ENCODE assay signal across 10 cellular contexts in the genomic region with DNA sequence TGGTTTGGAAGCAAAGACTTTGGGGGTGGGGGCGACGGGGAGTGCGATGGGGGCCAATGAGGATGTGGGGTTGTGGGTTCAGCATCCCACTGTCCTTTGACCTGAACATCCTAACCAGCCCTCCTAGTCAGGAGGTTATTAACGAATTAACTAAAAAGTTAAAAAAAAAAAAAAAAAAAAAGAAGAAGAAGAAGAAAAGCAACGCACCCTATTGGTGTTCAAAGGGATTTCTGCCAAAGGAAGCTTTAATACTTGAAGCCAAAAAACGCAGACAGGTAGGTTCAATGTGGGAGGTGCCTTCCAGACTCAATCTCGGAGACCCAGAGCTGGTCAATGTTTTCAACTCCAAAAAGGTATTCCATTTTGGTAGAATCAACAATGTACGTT. TPM values are rescaled to one million over a fixed set of nuclear protein-coding genes. Genes with fewer than 3 reads are reported as not detected.
DNase-seq lines count a peak whose midpoint lies in the region; ATAC-seq, FAIRE-seq and TF ChIP-seq lines count a peak whose summit lies in the region.
"Had no signal": no experiment of that assay in that cellular context is flagged by ENCODE, and none has a peak within 500 bp of the region (broad histone marks: within the 10 kb centered on the region; RNA-seq: fewer than 3 reads in every experiment).

No MANE protein-coding gene starts in this region.

- H3K27ac ChIP-seq in A549 (no peak overlapping the region), K562 (ENCODE audit: extremely low read depth, low read depth, low read length) (no peak overlapping the region), muscle layer of duodenum (ENCODE audit: low read length) (no peak overlapping the region)

- in situ Hi-C loops in K562 (cut with MboI) = no loop called here

- no peak for TF ChIP-seq EP300 in A549 (IDR thresholded peaks at IDR 0.05)
- TF ChIP-seq EP300 in K562 (IDR thresholded peaks at IDR 0.05; ENCODE audit: low read length) = no peak

- H3K9ac ChIP-seq in K562 (ENCODE audit: insufficient read depth in 1 of 2, low read depth in 2 of 2, low read length in 2 of 2) = no peak overlapping the region

- H3K4me2 ChIP-seq in A549 = peak overlapping the region; percentile 88
- H3K4me2 ChIP-seq in K562 (ENCODE audit: insufficient read depth, low read length) = no peak overlapping the region

- no peaks in the 10 kb centered on the region for H3K4me1 ChIP-seq in A549
- peaks cover 0 to 16% of the 10 kb centered on the region in 2 experiments; a peak in 1 of 5 replicates for H3K4me1 ChIP-seq in K562 (replicated peaks in 1 of 2; ENCODE audit: control insufficient read depth in 2 of 2, insufficient read depth in 2 of 2, low read length in 2 of 2)
- peaks cover 0 to 15% of the 10 kb centered on the region in 2 donors for H3K4me1 ChIP-seq in muscle layer of duodenum (ENCODE audit: control insufficient read depth in 1 of 2, insufficient read depth in 2 of 2, low read length in 2 of 2)

- intact Hi-C loops in K562 (cut with micrococcal nuclease) = no loop called here
- intact Hi-C loops in head of caudate nucleus (cut with DNase I) = no loop called here

- WGBS in A549 (ENCODE audit: missing lambda C conversion rate) = 17% methylated on average over 6 of the region's 8 CpGs
- WGBS in K562 (ENCODE audit: insufficient coverage, low coverage, missing lambda C conversion rate) = 2% methylated on average over 8 of the region's 8 CpGs

- POLR2A ChIA-PET in A549 (lab: Yijun Ruan, JAX) (no interaction called here), K562 (lab: Yijun Ruan, JAX) (interaction anchor here (1.2 kb wide), 1 partner anchor 37 kb away, joined by 3 read pairs; no protein-coding TSS in a partner anchor)

- H3K36me3 ChIP-seq in K562 (ENCODE audit: control insufficient read depth, insufficient read depth, low read length) (no peaks in the 10 kb centered on the region), muscle layer of duodenum (ENCODE audit: control insufficient read depth in 1 of 2, insufficient read depth in 2 of 2, low read length in 2 of 2) (no peaks in the 10 kb centered on the region)

- no peaks in the 10 kb centered on the region for H3K79me2 ChIP-seq in K562 (ENCODE audit: control insufficient read depth, insufficient read depth, low read length)

- DNase-seq in A549 (ENCODE audit: low read depth in 1 of 2, low spot score in 1 of 2) (no peak), K562 (ENCODE audit: extremely low read depth in 1 of 4, low spot score in 3 of 4) (no peak), NCI-H1417 treated with DMSO at 0.1 percent for 48 hours (lab: John Stamatoyannopoulos, UW) (no peak), head of caudate nucleus (no peak), NCI-H1930 (lab: John Stamatoyannopoulos, UW) (no peak)
- DNase-seq: activated CD4-positive, alpha-beta memory T cell treated with anti-CD3 and anti-CD28 coated beads, Interleukin-2, amount 10 ng/mL, durations not matched to agents 7 days and 5 days; NCI-H82 had no signal

- TF ChIP-seq RAD21 in A549 (conservative IDR thresholded peaks at IDR 0.05 in 1 of 2, IDR thresholded peaks at IDR 0.05 in 1 of 2) (no peak), K562 (CRISPR knock-in tag; conservative IDR thresholded peaks at IDR 0.05 in 1 of 2, IDR thresholded peaks at IDR 0.05 in 1 of 2) (no peak)

- H2AFZ ChIP-seq in K562 (ENCODE audit: low read depth, low read length) = no peak overlapping the region

- H3K9me1 ChIP-seq in K562 (ENCODE audit: control insufficient read depth, insufficient read depth, low read length) = no peaks in the 10 kb centered on the region

- no peaks in the 10 kb centered on the region for H3K9me3 ChIP-seq in A549
- no peaks in the 10 kb centered on the region for H3K9me3 ChIP-seq in K562 (replicated peaks; ENCODE audit: control insufficient read depth, insufficient read depth, low read depth, low read length)
- H3K9me3 ChIP-seq in muscle layer of duodenum (ENCODE audit: control insufficient read depth in 1 of 2, low read length in 2 of 2) = no peaks in the 10 kb centered on the region

- TF ChIP-seq POLR2A in A549 (IDR thresholded peaks at IDR 0.05; ENCODE audit: low read length) (no peak), K562 (conservative IDR thresholded peaks at IDR 0.05) (no peak)

- CTCF ChIA-PET in A549 (lab: Yijun Ruan, JAX) (interaction anchor here (0.6 to 2.5 kb wide), 3 partner anchors 18 to 23 kb away, joined by 3 to 9 read pairs (median 4); no protein-coding TSS in a partner anchor), K562 (lab: Yijun Ruan, JAX; ENCODE audit: low intra/inter-chr PET ratio) (no interaction called here)

- peak overlapping the region; percentile 46; the same call in 2 of the 3 replicates for H3K4me3 ChIP-seq in A549
- H3K4me3 ChIP-seq in K562 = no peak overlapping the region
- H3K4me3 ChIP-seq in muscle layer of duodenum (ENCODE audit: low read depth in 1 of 2, low read length in 2 of 2) = peak overlapping the region; percentile 42 to 59

- peaks cover 42 to 55% of the 10 kb centered on the region in 2 experiments; a peak in 4 of 5 replicates for H3K27me3 ChIP-seq in K562 (ENCODE audit: control insufficient read depth in 2 of 2, insufficient read depth in 2 of 2, low read length in 2 of 2)
- peaks cover 23% of the 10 kb centered on the region for H3K27me3 ChIP-seq in muscle layer of duodenum (ENCODE audit: low read depth, low read length)

- no peak for TF ChIP-seq CTCF in A549 (IDR thresholded peaks at IDR 0.05)
- TF ChIP-seq CTCF in GM12874 (IDR thresholded peaks at IDR 0.05; ENCODE audit: insufficient read depth, low read depth, low read length) = peak; percentile 30
- no peak; a peak in 1 of 6 replicates for TF ChIP-seq CTCF in K562 (IDR thresholded peaks at IDR 0.05 in 2 of 3, conservative IDR thresholded peaks at IDR 0.05 in 1 of 3; ENCODE audit: insufficient read depth in 2 of 3, low read depth in 1 of 3, low read length in 3 of 3)

- H4K20me1 ChIP-seq in K562 (replicated peaks; ENCODE audit: control insufficient read depth, insufficient read depth, low read length) = no peaks in the 10 kb centered on the region

- no peak for FAIRE-seq in A549 (lab: Jason Lieb, UNC)
- no peak for FAIRE-seq in K562 (lab: Jason Lieb, UNC)

- no TSS peak for BruUV-seq in K562 (replicated peaks; lab: Mats Ljungman, UMichigan)

- ATAC-seq in A549 (no peak), K562 (peak; percentile 33; the same call in 1 of the 3 replicates), GM18870 (IDR thresholded peaks at IDR 0.05; ENCODE audit: unreplicated experiment) (no peak)

TF ChIP-seq in A549, 52 proteins besides CTCF, POLR2A, EP300 and RAD21 (continues in another document):
- TF ChIP-seq ZFP36 (IDR thresholded peaks at IDR 0.05; ENCODE audit: borderline replicate concordance, partially characterized antibody) (no peak), HEYL (CRISPR knock-in tag; IDR thresholded peaks at IDR 0.05) (no peak)

TF ChIP-seq in K562, 482 proteins besides CTCF, POLR2A, EP300 and RAD21 (continues in another document):
- TF ChIP-seq MCM2 (IDR thresholded peaks at IDR 0.05; ENCODE audit: low read depth) = no peak

RNA-seq across cellular contexts. Expression of a gene that starts 2.2 kb away (rescaled TPM):
- polyA plus RNA-seq in A549 (2011; rRNA removed) (0.01 and 0.04 TPM in 2 replicates), A549 (2017; fragmentation: RNase III; extraction: RNeasy Plus Mini Kit Qiagen cat#74134 plus additional on column Dnase treatment) (0.04 to 0.08 TPM (median 0.07 TPM) in 3 replicates), K562 (2011; rRNA removed) (not detected in 2 replicates), K562 (2014; fragmentation: Illumina TruSeq; extraction: Trizol) (not detected in 2 replicates), K562 (2014; fragmentation: Nextera tagmentation; extraction: Ambion mirVana) (not detected), K562 (2014; rRNA removed) (not detected in 2 replicates)
- 0.01 TPM in 2 replicates for polyA plus RNA-seq in A549 (2012; cell fraction: cytosol; rRNA removed)
- not detected in 2 replicates for polyA plus RNA-seq in A549 (2012; cell fraction: nucleus; rRNA removed)
- not detected in 2 replicates for polyA minus RNA-seq in A549 (2011; rRNA and poly(A)+ RNA removed)
- total RNA-seq in K562 (2011; cell fraction: chromatin; rRNA removed; ENCODE audit: low replicate concordance) = not detected in 2 replicates
- not detected in 2 replicates for total RNA-seq in K562 (2011; cell fraction: nucleolus; rRNA removed)
- total RNA-seq in K562 (2011; cell fraction: nucleoplasm; rRNA removed) = not detected in 2 replicates
- total RNA-seq in K562 (2014; rRNA removed) (not detected in 2 replicates), K562 (2014; rRNA removed; fragmentation: Illumina TruSeq; extraction: Trizol) (not detected in 2 replicates), K562 (2015; rRNA removed; fragmentation: Illumina TruSeq; extraction: Trizol) (not detected in 2 replicates), K562 (2021) (not detected in 2 replicates)
- not detected in 2 replicates for polyA plus RNA-seq in K562 (2011; cell fraction: cytosol; rRNA removed)
- not detected in 2 replicates for polyA plus RNA-seq in K562 (2011; cell fraction: nucleus; rRNA removed)
- 0.01 TPM in 1 of 2 replicates, not detected in the other for polyA plus RNA-seq in K562 (2012)
- polyA minus RNA-seq in K562 (2011; rRNA and poly(A)+ RNA removed) = not detected in 2 replicates
- polyA minus RNA-seq in K562 (2011; cell fraction: cytosol; rRNA and poly(A)+ RNA removed) = not detected in 2 replicates
- polyA minus RNA-seq in K562 (2011; cell fraction: nucleus; rRNA and poly(A)+ RNA removed) = not detected in 2 replicates

RNA-seq across cellular contexts. Expression of a gene that starts 56.0 kb away (rescaled TPM):
- polyA plus RNA-seq in A549 (2011; rRNA removed) (9.8 and 10.2 TPM in 2 replicates), A549 (2017; fragmentation: RNase III; extraction: RNeasy Plus Mini Kit Qiagen cat#74134 plus additional on column Dnase treatment) (11.8 to 12.8 TPM (median 11.9 TPM) in 3 replicates), K562 (2011; rRNA removed) (5.3 and 9.9 TPM in 2 replicates), K562 (2014; fragmentation: Illumina TruSeq; extraction: Trizol) (13.4 and 14.9 TPM in 2 replicates), K562 (2014; fragmentation: Nextera tagmentation; extraction: Ambion mirVana) (1 to 10 TPM; 4.4 to 6.1 TPM), K562 (2014; rRNA removed) (12.3 and 15.0 TPM in 2 replicates)
- 3.4 and 4.4 TPM in 2 replicates for polyA plus RNA-seq in A549 (2012; cell fraction: cytosol; rRNA removed)
- polyA plus RNA-seq in A549 (2012; cell fraction: nucleus; rRNA removed) = 3.5 and 5.2 TPM in 2 replicates
- 8.8 and 10.1 TPM in 2 replicates for polyA minus RNA-seq in A549 (2011; rRNA and poly(A)+ RNA removed)
- 6.1 and 7.8 TPM in 2 replicates for total RNA-seq in K562 (2011; cell fraction: chromatin; rRNA removed; ENCODE audit: low replicate concordance)
- total RNA-seq in K562 (2011; cell fraction: nucleolus; rRNA removed) = 3.8 and 4.2 TPM in 2 replicates
- 6.6 and 7.6 TPM in 2 replicates for total RNA-seq in K562 (2011; cell fraction: nucleoplasm; rRNA removed)
- total RNA-seq in K562 (2014; rRNA removed) (11.9 TPM in 2 replicates), K562 (2014; rRNA removed; fragmentation: Illumina TruSeq; extraction: Trizol) (16.5 and 16.9 TPM in 2 replicates), K562 (2015; rRNA removed; fragmentation: Illumina TruSeq; extraction: Trizol) (12.3 and 14.7 TPM in 2 replicates), K562 (2021) (14.0 and 15.5 TPM in 2 replicates)
- 2.7 and 3.8 TPM in 2 replicates for polyA plus RNA-seq in K562 (2011; cell fraction: cytosol; rRNA removed)
- polyA plus RNA-seq in K562 (2011; cell fraction: nucleus; rRNA removed) = 2.2 and 2.9 TPM in 2 replicates
- polyA plus RNA-seq in K562 (2012) = 14.3 and 25.6 TPM in 2 replicates
- polyA minus RNA-seq in K562 (2011; rRNA and poly(A)+ RNA removed) = 8.1 and 11.2 TPM in 2 replicates
- 3.4 and 5.2 TPM in 2 replicates for polyA minus RNA-seq in K562 (2011; cell fraction: cytosol; rRNA and poly(A)+ RNA removed)
- 2.7 and 3.3 TPM in 2 replicates for polyA minus RNA-seq in K562 (2011; cell fraction: nucleus; rRNA and poly(A)+ RNA removed)
